Comparison of ENCODE assay signal across 8 cellular contexts in the genomic region with DNA sequence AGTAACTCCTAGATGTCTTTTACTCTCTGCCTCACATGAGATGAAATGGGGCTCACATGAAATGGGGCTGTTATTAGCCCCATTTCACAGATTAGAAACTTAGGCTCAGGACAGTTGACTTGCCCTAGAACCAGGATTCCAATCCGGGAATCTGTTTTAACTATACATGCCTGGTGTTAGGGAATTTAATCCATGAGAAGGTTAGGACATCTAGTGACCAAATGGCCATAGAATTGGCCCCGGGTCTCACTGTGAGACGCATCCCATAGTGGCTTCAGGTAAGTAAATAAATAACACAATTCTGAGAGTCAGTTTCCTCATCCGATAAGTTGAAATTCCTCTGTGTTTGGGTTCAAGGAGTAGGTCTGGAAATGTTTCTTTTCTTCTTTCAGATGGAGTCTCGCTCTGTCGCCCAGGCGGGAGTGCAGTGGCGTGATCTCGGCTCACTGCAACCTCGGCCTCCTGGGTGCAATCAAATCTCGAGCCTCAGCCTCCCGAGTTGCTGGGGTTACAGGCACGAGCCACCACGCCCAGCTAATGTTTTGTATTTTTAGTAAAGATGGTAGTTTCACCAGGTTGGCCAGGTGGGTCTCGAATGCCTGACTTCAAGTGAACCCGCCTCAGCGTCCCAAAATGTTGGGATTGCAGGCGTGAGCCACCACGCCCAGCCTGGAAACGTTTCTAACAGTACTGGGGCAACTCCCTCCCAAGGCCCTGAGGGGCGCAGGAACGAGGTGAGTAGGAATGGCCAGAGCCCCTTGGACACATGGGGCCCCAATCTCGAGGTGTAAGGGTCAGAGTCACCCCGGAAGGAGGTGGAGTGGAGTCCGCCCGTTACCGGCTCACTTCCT. TPM values are rescaled to one million over a fixed set of nuclear protein-coding genes. Genes with fewer than 3 reads are reported as not detected.
DNase-seq lines count a peak whose midpoint lies in the region; ATAC-seq and TF ChIP-seq lines count a peak whose summit lies in the region.

No MANE protein-coding gene starts in this region.

- no peak for ATAC-seq in activated B cell treated with CpG ODN at 0.5 μM for 24 hours (ENCODE audit: low read depth)
- ATAC-seq in HG03460 (IDR thresholded peaks at IDR 0.05; ENCODE audit: unreplicated experiment) = no peak

- H3K36me3 ChIP-seq in cardiac muscle cell = peaks cover 12% of the 10 kb centered on the region

- H3K4me1 Mint-ChIP-seq in activated B cell treated with CpG ODN at 0.5 μM for 24 hours (peaks cover 37% of the 10 kb centered on the region), progenitor cell of endocrine pancreas (ENCODE audit: low read depth) (peaks cover 27% of the 10 kb centered on the region)

- H3K27me3 ChIP-seq in cardiac muscle cell = no peaks in the 10 kb centered on the region

- peaks cover 14% of the 10 kb centered on the region for H3K4me1 ChIP-seq in cardiac muscle cell (ENCODE audit: low read depth)

- H3K27me3 Mint-ChIP-seq in activated B cell treated with CpG ODN at 0.5 μM for 24 hours (peaks cover 2% of the 10 kb centered on the region), progenitor cell of endocrine pancreas (peaks cover 12% of the 10 kb centered on the region)

- H3K4me3 Mint-ChIP-seq in activated B cell treated with CpG ODN at 0.5 μM for 24 hours = peak overlapping the region; percentile 90
- peak overlapping the region; percentile 99 for H3K4me3 Mint-ChIP-seq in progenitor cell of endocrine pancreas (ENCODE audit: low read depth)

- no peak for TF ChIP-seq CTCF in cardiac muscle cell (IDR thresholded peaks at IDR 0.05; ENCODE audit: low read depth, low read length)
- no peak for TF ChIP-seq CTCF in activated B cell treated with CpG ODN at 0.5 μM for 24 hours (IDR thresholded peaks at IDR 0.05)
- TF ChIP-seq CTCF in fibroblast of pulmonary artery (IDR thresholded peaks at IDR 0.05; ENCODE audit: low read length, missing control alignments) = no peak
- no peak for TF ChIP-seq CTCF in progenitor cell of endocrine pancreas (IDR thresholded peaks at IDR 0.05; ENCODE audit: unreplicated experiment)

- POLR2A ChIA-PET in activated B cell treated with CpG ODN at 0.5 μM for 24 hours (lab: Charles Lee) = interaction anchor here (1.4 kb wide), 1 partner anchor 15 kb away, joined by 5 read pairs; no protein-coding TSS in a partner anchor

- H3K9me3 Mint-ChIP-seq in activated B cell treated with CpG ODN at 0.5 μM for 24 hours (no peaks in the 10 kb centered on the region), progenitor cell of endocrine pancreas (ENCODE audit: low read depth) (no peaks in the 10 kb centered on the region)

- peak overlapping the region; percentile 98 for H3K27ac ChIP-seq in cardiac muscle cell

- peaks cover 37% of the 10 kb centered on the region for H3K36me3 Mint-ChIP-seq in activated B cell treated with CpG ODN at 0.5 μM for 24 hours (ENCODE audit: low read depth)
- H3K36me3 Mint-ChIP-seq in progenitor cell of endocrine pancreas (ENCODE audit: insufficient read depth) = peaks cover 3% of the 10 kb centered on the region

- intact Hi-C loops in cardiac septum (cut with DNase I) (loop anchor here (5.0 kb wide), 1 partner anchor 77 kb away; no protein-coding TSS in a partner anchor), activated B cell treated with CpG ODN at 0.5 μM for 24 hours (cut with micrococcal nuclease) (loop anchor here (1.0 to 5.0 kb wide), 3 partner anchors 58 to 322 kb away; partner anchors contain the start of genes CD79A and POU2F2)

- CTCF ChIA-PET in activated B cell treated with CpG ODN at 0.5 μM for 24 hours (lab: Charles Lee) = no interaction called here

- peak overlapping the region; percentile 99 for H3K27ac Mint-ChIP-seq in activated B cell treated with CpG ODN at 0.5 μM for 24 hours
- peak overlapping the region; percentile 100 for H3K27ac Mint-ChIP-seq in progenitor cell of endocrine pancreas

- H3K9me3 ChIP-seq in cardiac muscle cell (ENCODE audit: low read depth) = no peaks in the 10 kb centered on the region

- peak in 1 of 2 donors; percentile 22 for DNase-seq in cardiac muscle cell (ENCODE audit: low read depth in 1 of 2, low spot score in 1 of 2)
- DNase-seq in cardiac septum (ENCODE audit: low spot score) = no peak
- no peak for DNase-seq in activated B cell treated with CpG ODN at 0.5 μM for 24 hours
- DNase-seq in fibroblast of pulmonary artery (ENCODE audit: low read depth) = no peak
- no peak for DNase-seq in progenitor cell of endocrine pancreas (ENCODE audit: low spot score, unreplicated experiment)
- DNase-seq in putamen (ENCODE audit: low spot score) = no peak
- no peak for DNase-seq in activated CD4-positive, CD25-positive, alpha-beta regulatory T cell (lab: John Stamatoyannopoulos, UW)

- H3K4me3 ChIP-seq in cardiac muscle cell (peak overlapping the region; percentile 44), fibroblast of pulmonary artery (replicated peaks; ENCODE audit: low read depth, low read length) (peak overlapping the region; percentile 81)

RNA-seq across cellular contexts. Expression of gene ZNF574, which starts 1.2 kb away (rescaled TPM):
- 29.2 and 36.2 TPM in 2 replicates for total RNA-seq in cardiac muscle cell
- 23.9 and 32.5 TPM in 2 replicates for polyA plus RNA-seq in cardiac muscle cell
- total RNA-seq in cardiac septum = 8.3 TPM
- 27.7 and 29.6 TPM in 2 replicates for total RNA-seq in activated B cell treated with CpG ODN at 0.5 μM for 24 hours
- total RNA-seq in progenitor cell of endocrine pancreas = 19.3 and 22.5 TPM in 2 replicates

RNA-seq across cellular contexts. Expression of gene GRIK5, which starts 4.7 kb away (rescaled TPM):
- total RNA-seq in cardiac muscle cell (9.1 and 11.8 TPM in 2 replicates), cardiac septum (4.6 TPM), activated B cell treated with CpG ODN at 0.5 μM for 24 hours (0.09 and 0.15 TPM in 2 replicates), progenitor cell of endocrine pancreas (10.7 and 11.6 TPM in 2 replicates)
- 3.4 and 6.3 TPM in 2 replicates for polyA plus RNA-seq in cardiac muscle cell

RNA-seq across cellular contexts. Expression of gene POU2F2, which starts 57.5 kb away (rescaled TPM):
- not detected in 2 replicates for total RNA-seq in cardiac muscle cell
- 0.12 and 0.31 TPM in 2 replicates for polyA plus RNA-seq in cardiac muscle cell
- total RNA-seq in cardiac septum = 0.51 TPM
- total RNA-seq in activated B cell treated with CpG ODN at 0.5 μM for 24 hours = 508 and 577 TPM in 2 replicates
- 0.89 and 1.6 TPM in 2 replicates for total RNA-seq in progenitor cell of endocrine pancreas

Comparison
In these comparisons a context has a peak if more than half of its experiments do, and no peak if none do; other contexts are left out.
1. RNA of gene POU2F2, which starts 57.5 kb away (total RNA-seq): 508 to 577 TPM in activated B cell treated with CpG ODN at 0.5 μM for 24 hours; 0.89 to 1.6 TPM in progenitor cell of endocrine pancreas, 0.51 TPM in cardiac septum (single experiment) and not detected in cardiac muscle cell; every median in the first group is over 100 times any median in the second.